In genomic region chr13:21980049-21980448, GRCh38 we compare ENCODE assay signal across 22 cellular contexts.
"Had no signal": no experiment of that assay in that cellular context is flagged by ENCODE, and none has a peak within 500 bp of the region (broad histone marks: within the 10 kb centered on the region; RNA-seq: fewer than 3 reads in every experiment).

No MANE protein-coding gene starts in this region.

- H3K9me3 ChIP-seq: esophagus muscularis mucosa, gastroesophageal sphincter, heart left ventricle, left lung, right lobe of liver, thoracic aorta, tibial nerve, upper lobe of left lung had no signal

- H3K4me3 ChIP-seq: esophagus muscularis mucosa, gastroesophageal sphincter, heart left ventricle, hepatocyte, left lung, neural progenitor cell, right lobe of liver, thoracic aorta, tibial nerve, upper lobe of left lung had no signal

- ATAC-seq: foreskin keratinocyte; gastroesophageal sphincter; heart left ventricle; left lung; naive thymus-derived CD4-positive, alpha-beta T cell; right lobe of liver; stimulated activated naive B cell treated with anti-CD40 and anti-IgM and Interleukin-4, amounts not matched to agents 10 μg/mL and 1 μg/mL and 100 μg/mL, for 72 hours had no signal

- DNase-seq: dermis blood vessel endothelial cell; effector memory CD4-positive, alpha-beta T cell; foreskin keratinocyte; heart left ventricle; kidney; left lung; mesendoderm; midbrain; naive thymus-derived CD4-positive, alpha-beta T cell; right lobe of liver; small intestine; stimulated activated CD4-positive, alpha-beta T cell treated with anti-CD3 and anti-CD28 coated beads, Interleukin-15, amount 100 ng/mL, for 24 hours; stimulated activated CD4-positive, alpha-beta T cell treated with anti-CD3 and anti-CD28 coated beads, Interleukin-2, amount 100 ng/mL, for 48 hours; stimulated activated naive B cell treated with anti-CD40 and anti-IgM and Interleukin-4, amounts not matched to agents 10 μg/mL and 1 μg/mL and 100 μg/mL, for 72 hours; upper lobe of left lung had no signal

- H3K36me3 ChIP-seq: esophagus muscularis mucosa, gastroesophageal sphincter, heart left ventricle, left lung, neural progenitor cell, right lobe of liver, thoracic aorta, tibial nerve, upper lobe of left lung had no signal

- H3K27ac ChIP-seq: esophagus muscularis mucosa, foreskin keratinocyte, gastroesophageal sphincter, heart left ventricle, hepatocyte, left lung, neural progenitor cell, parathyroid adenoma, right lobe of liver, thoracic aorta, tibial nerve, upper lobe of left lung had no signal

- H3K4me1 ChIP-seq: esophagus muscularis mucosa, foreskin keratinocyte, gastroesophageal sphincter, heart left ventricle, left lung, neural progenitor cell, parathyroid adenoma, right lobe of liver, tibial nerve, upper lobe of left lung had no signal
